15 cellular contexts compared by ENCODE assay signal in genomic region chr3:9153763-9154601, GRCh38.
DNase-seq lines count a peak whose midpoint lies in the region; ATAC-seq and TF ChIP-seq lines count a peak whose summit lies in the region.
"Had no signal": no experiment of that assay in that cellular context is flagged by ENCODE, and none has a peak within 500 bp of the region (broad histone marks: within the 10 kb centered on the region; RNA-seq: fewer than 3 reads in every experiment).

No MANE protein-coding gene starts in this region.

- no peaks in the 10 kb centered on the region for H3K4me1 ChIP-seq in CD8-positive, alpha-beta memory T cell (ENCODE audit: insufficient read depth, low read length)

- H3K9me3 ChIP-seq in CD8-positive, alpha-beta memory T cell (ENCODE audit: low read length): no peaks in the 10 kb centered on the region

- TF ChIP-seq CTCF in HFF-Myc (IDR thresholded peaks at IDR 0.05; ENCODE audit: low read depth, low read length, missing control alignments): no peak
- TF ChIP-seq CTCF in fibroblast of villous mesenchyme (IDR thresholded peaks at IDR 0.05; ENCODE audit: insufficient read depth, low read depth, low read length): no peak
- TF ChIP-seq CTCF in nephron (IDR thresholded peaks at IDR 0.05; ENCODE audit: unreplicated experiment in 3 of 3): no peak
- TF ChIP-seq CTCF in type B pancreatic cell (conservative IDR thresholded peaks at IDR 0.05): no peak

- H3K27me3 ChIP-seq in CD8-positive, alpha-beta memory T cell (ENCODE audit: insufficient read depth, low read length, poor library complexity, severe bottlenecking): no peaks in the 10 kb centered on the region
- H3K27me3 ChIP-seq: esophagus squamous epithelium had no signal

- H3K4me3 Mint-ChIP-seq in nephron (no peak overlapping the region), type B pancreatic cell (peak overlapping the region; percentile 27)
- no peak overlapping the region for H3K4me3 Mint-ChIP-seq in CD8-positive, alpha-beta memory T cell
- H3K4me3 Mint-ChIP-seq: stimulated activated naive CD8-positive, alpha-beta T cell treated with anti-CD3 and anti-CD28 coated beads, Interleukin-15, Interleukin-2, amounts not matched to agents 100 ng/mL and 50 ng/mL, for 24 hours had no signal

- H3K36me3 Mint-ChIP-seq in nephron (ENCODE audit: low read depth): peaks cover 22% of the 10 kb centered on the region
- peaks cover 24% of the 10 kb centered on the region for H3K36me3 Mint-ChIP-seq in type B pancreatic cell
- peaks cover 0 to 9% (median 0%) of the 10 kb centered on the region in 3 donors for H3K36me3 Mint-ChIP-seq in CD8-positive, alpha-beta memory T cell

- DNase-seq in HFF-Myc (ENCODE audit: extremely low read depth, low read depth) (peak; percentile 82), fibroblast of villous mesenchyme (ENCODE audit: low read depth) (peak; percentile 18), type B pancreatic cell (ENCODE audit: extremely low spot score, unreplicated experiment) (no peak)
- DNase-seq in stimulated activated CD4-positive, alpha-beta T cell treated with anti-CD3 and anti-CD28 coated beads, Interleukin-12 subunit alpha, Interleukin-12 subunit beta, amount 100 ng/mL, for 4 hours: no peak
- no peak for DNase-seq in CD8-positive, alpha-beta memory T cell
- DNase-seq: activated CD8-positive, alpha-beta memory T cell treated with anti-CD3 and anti-CD28 coated beads for 24 hours; esophagus squamous epithelium; kidney; NCI-H524; RPMI8226; stimulated activated CD4-positive, alpha-beta T cell treated with anti-CD3 and anti-CD28 coated beads, Interleukin-4, amount 100 ng/mL, for 24 hours had no signal

- H3K27ac ChIP-seq in CD8-positive, alpha-beta memory T cell (ENCODE audit: low read depth, low read length): no peak overlapping the region

- H3K27ac Mint-ChIP-seq in nephron (peak overlapping the region; percentile 24 to 82 (median 76)), type B pancreatic cell (peak overlapping the region; percentile 57)
- no peak overlapping the region for H3K27ac Mint-ChIP-seq in CD8-positive, alpha-beta memory T cell
- H3K27ac Mint-ChIP-seq: activated naive CD4-positive, alpha-beta T cell treated with anti-CD3 and anti-CD28 coated beads, Interleukin-2, amount 50 U/mL, for 72 hours; stimulated activated naive CD8-positive, alpha-beta T cell treated with anti-CD3 and anti-CD28 coated beads, Interleukin-15, Interleukin-2, amounts not matched to agents 100 ng/mL and 50 ng/mL, for 24 hours had no signal

- H3K4me3 ChIP-seq in HFF-Myc (replicated peaks; ENCODE audit: low read depth, low read length): no peak overlapping the region
- H3K4me3 ChIP-seq in fibroblast of villous mesenchyme (ENCODE audit: low read depth, low read length): no peak overlapping the region
- H3K4me3 ChIP-seq in CD8-positive, alpha-beta memory T cell (ENCODE audit: low read length): no peak overlapping the region
- H3K4me3 ChIP-seq: esophagus squamous epithelium had no signal

- H3K4me1 Mint-ChIP-seq in nephron (peaks cover 37% of the 10 kb centered on the region), type B pancreatic cell (ENCODE audit: unreplicated experiment) (peaks cover 37% of the 10 kb centered on the region)
- H3K4me1 Mint-ChIP-seq in CD8-positive, alpha-beta memory T cell: no peaks in the 10 kb centered on the region

- no peaks in the 10 kb centered on the region for H3K36me3 ChIP-seq in CD8-positive, alpha-beta memory T cell (ENCODE audit: insufficient read depth, low read length)
- H3K36me3 ChIP-seq: esophagus squamous epithelium had no signal

- H3K9me3 Mint-ChIP-seq in nephron (peaks cover 17% of the 10 kb centered on the region), type B pancreatic cell (peaks cover 18% of the 10 kb centered on the region)
- peaks cover 0 to 21% (median 11%) of the 10 kb centered on the region in 5 donors for H3K9me3 Mint-ChIP-seq in CD8-positive, alpha-beta memory T cell

- H3K27me3 Mint-ChIP-seq in nephron (ENCODE audit: low read depth) (no peaks in the 10 kb centered on the region), type B pancreatic cell (no peaks in the 10 kb centered on the region)
- H3K27me3 Mint-ChIP-seq in CD8-positive, alpha-beta memory T cell: peaks cover 0 to 8% of the 10 kb centered on the region in 2 donors
- H3K27me3 Mint-ChIP-seq: stimulated activated naive CD8-positive, alpha-beta T cell treated with anti-CD3 and anti-CD28 coated beads, Interleukin-15, Interleukin-2, amounts not matched to agents 100 ng/mL and 50 ng/mL, for 24 hours had no signal

- CTCF ChIA-PET in CD8-positive, alpha-beta memory T cell (lab: Charles Lee): no interaction called here

- POLR2A ChIA-PET in CD8-positive, alpha-beta memory T cell (lab: Charles Lee): no interaction called here

- ATAC-seq in HG02623 (IDR thresholded peaks at IDR 0.05; ENCODE audit: unreplicated experiment): no peak
- ATAC-seq: activated naive CD4-positive, alpha-beta T cell treated with anti-CD3 and anti-CD28 coated beads, Interleukin-2, amount 50 U/mL, for 72 hours had no signal

Comparison
In these comparisons a context has a peak if more than half of its experiments do, and no peak if none do; other contexts are left out.
1. DNase-seq: peak in HFF-Myc (single experiment) and fibroblast of villous mesenchyme (single experiment); none in type B pancreatic cell (single experiment), stimulated activated CD4-positive, alpha-beta T cell treated with anti-CD3 and anti-CD28 coated beads, Interleukin-12 subunit alpha, Interleukin-12 subunit beta, amount 100 ng/mL, for 4 hours (single experiment) and CD8-positive, alpha-beta memory T cell (0 of 5).
2. H3K27ac Mint-ChIP-seq: peak in nephron (3 of 3) and type B pancreatic cell (single experiment); none in CD8-positive, alpha-beta memory T cell (0 of 8).